1 cellular context compared by ENCODE assay signal in the genomic region with DNA sequence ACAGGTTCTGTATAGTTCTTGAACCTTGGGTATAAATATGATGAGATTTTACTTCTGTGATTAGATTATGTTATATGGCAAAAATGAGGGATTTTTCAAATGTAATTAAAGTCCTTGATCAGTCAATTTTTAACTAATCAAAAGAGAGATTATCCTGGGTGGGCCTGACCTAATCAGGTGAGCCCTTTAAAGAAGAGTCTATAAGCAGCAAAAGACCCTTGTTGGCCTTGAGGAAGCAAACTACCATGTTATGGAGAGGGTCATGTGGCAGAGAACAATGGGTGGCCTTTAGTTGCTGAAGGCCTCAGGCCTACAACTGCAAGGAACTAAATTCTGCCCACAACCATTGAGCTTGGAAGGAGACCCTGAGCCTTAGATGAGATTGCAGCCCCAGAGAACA.
TF ChIP-seq lines count a peak whose summit lies in the region.

No MANE protein-coding gene starts in this region.

TF ChIP-seq in GM23338, 12 proteins besides CTCF, POLR2A, EP300 and RAD21 (continued from another document):
- no peak for TF ChIP-seq CREB1 (CRISPR knock-in tag; IDR thresholded peaks at IDR 0.05; ENCODE audit: low read depth)
- TF ChIP-seq JUNB (IDR thresholded peaks at IDR 0.05; ENCODE audit: unreplicated experiment) = no peak
- no peak for TF ChIP-seq EZH2phosphoT487 (IDR thresholded peaks at IDR 0.05; ENCODE audit: unreplicated experiment)
- no peak for TF ChIP-seq EZH2 (IDR thresholded peaks at IDR 0.05; ENCODE audit: low read depth, unreplicated experiment)
- TF ChIP-seq, protein P1, sequence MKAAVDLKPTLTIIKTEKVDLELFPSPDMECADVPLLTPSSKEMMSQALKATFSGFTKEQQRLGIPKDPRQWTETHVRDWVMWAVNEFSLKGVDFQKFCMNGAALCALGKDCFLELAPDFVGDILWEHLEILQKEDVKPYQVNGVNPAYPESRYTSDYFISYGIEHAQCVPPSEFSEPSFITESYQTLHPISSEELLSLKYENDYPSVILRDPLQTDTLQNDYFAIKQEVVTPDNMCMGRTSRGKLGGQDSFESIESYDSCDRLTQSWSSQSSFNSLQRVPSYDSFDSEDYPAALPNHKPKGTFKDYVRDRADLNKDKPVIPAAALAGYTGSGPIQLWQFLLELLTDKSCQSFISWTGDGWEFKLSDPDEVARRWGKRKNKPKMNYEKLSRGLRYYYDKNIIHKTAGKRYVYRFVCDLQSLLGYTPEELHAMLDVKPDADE (IDR thresholded peaks at IDR 0.05) = no peak
- TF ChIP-seq POLR2AphosphoS5 (IDR thresholded peaks at IDR 0.05; ENCODE audit: low read depth) = no peak
- TF ChIP-seq ZNF114 (CRISPR knock-in tag; IDR thresholded peaks at IDR 0.05) = no peak
- no peak for TF ChIP-seq STAT1 (IDR thresholded peaks at IDR 0.05; ENCODE audit: unreplicated experiment)
- no peak for TF ChIP-seq ZNF331 (CRISPR knock-in tag; IDR thresholded peaks at IDR 0.05; ENCODE audit: low read depth)
- TF ChIP-seq NANOG (IDR thresholded peaks at IDR 0.05; ENCODE audit: borderline replicate concordance) = no peak
- TF ChIP-seq, protein P2, sequence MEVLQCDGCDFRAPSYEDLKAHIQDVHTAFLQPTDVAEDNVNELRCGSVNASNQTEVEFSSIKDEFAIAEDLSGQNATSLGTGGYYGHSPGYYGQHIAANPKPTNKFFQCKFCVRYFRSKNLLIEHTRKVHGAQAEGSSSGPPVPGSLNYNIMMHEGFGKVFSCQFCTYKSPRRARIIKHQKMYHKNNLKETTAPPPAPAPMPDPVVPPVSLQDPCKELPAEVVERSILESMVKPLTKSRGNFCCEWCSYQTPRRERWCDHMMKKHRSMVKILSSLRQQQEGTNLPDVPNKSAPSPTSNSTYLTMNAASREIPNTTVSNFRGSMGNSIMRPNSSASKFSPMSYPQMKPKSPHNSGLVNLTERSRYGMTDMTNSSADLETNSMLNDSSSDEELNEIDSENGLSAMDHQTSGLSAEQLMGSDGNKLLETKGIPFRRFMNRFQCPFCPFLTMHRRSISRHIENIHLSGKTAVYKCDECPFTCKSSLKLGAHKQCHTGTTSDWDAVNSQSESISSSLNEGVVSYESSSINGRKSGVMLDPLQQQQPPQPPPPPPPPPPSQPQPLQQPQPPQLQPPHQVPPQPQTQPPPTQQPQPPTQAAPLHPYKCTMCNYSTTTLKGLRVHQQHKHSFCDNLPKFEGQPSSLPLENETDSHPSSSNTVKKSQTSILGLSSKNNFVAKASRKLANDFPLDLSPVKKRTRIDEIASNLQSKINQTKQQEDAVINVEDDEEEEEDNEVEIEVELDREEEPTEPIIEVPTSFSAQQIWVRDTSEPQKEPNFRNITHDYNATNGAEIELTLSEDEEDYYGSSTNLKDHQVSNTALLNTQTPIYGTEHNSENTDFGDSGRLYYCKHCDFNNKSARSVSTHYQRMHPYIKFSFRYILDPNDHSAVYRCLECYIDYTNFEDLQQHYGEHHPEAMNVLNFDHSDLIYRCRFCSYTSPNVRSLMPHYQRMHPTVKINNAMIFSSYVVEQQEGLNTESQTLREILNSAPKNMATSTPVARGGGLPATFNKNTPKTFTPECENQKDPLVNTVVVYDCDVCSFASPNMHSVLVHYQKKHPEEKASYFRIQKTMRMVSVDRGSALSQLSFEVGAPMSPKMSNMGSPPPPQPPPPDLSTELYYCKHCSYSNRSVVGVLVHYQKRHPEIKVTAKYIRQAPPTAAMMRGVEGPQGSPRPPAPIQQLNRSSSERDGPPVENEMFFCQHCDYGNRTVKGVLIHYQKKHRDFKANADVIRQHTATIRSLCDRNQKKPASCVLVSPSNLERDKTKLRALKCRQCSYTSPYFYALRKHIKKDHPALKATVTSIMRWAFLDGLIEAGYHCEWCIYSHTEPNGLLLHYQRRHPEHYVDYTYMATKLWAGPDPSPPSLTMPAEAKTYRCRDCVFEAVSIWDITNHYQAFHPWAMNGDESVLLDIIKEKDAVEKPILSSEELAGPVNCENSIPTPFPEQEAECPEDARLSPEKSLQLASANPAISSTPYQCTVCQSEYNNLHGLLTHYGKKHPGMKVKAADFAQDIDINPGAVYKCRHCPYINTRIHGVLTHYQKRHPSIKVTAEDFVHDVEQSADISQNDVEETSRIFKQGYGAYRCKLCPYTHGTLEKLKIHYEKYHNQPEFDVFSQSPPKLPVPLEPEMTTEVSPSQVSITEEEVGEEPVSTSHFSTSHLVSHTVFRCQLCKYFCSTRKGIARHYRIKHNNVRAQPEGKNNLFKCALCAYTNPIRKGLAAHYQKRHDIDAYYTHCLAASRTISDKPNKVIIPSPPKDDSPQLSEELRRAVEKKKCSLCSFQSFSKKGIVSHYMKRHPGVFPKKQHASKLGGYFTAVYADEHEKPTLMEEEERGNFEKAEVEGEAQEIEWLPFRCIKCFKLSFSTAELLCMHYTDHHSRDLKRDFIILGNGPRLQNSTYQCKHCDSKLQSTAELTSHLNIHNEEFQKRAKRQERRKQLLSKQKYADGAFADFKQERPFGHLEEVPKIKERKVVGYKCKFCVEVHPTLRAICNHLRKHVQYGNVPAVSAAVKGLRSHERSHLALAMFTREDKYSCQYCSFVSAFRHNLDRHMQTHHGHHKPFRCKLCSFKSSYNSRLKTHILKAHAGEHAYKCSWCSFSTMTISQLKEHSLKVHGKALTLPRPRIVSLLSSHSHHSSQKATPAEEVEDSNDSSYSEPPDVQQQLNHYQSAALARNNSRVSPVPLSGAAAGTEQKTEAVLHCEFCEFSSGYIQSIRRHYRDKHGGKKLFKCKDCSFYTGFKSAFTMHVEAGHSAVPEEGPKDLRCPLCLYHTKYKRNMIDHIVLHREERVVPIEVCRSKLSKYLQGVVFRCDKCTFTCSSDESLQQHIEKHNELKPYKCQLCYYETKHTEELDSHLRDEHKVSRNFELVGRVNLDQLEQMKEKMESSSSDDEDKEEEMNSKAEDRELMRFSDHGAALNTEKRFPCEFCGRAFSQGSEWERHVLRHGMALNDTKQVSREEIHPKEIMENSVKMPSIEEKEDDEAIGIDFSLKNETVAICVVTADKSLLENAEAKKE (CRISPR knock-in tag; IDR thresholded peaks at IDR 0.05) = no peak
